12 cellular contexts compared by ENCODE assay signal in the genomic region with DNA sequence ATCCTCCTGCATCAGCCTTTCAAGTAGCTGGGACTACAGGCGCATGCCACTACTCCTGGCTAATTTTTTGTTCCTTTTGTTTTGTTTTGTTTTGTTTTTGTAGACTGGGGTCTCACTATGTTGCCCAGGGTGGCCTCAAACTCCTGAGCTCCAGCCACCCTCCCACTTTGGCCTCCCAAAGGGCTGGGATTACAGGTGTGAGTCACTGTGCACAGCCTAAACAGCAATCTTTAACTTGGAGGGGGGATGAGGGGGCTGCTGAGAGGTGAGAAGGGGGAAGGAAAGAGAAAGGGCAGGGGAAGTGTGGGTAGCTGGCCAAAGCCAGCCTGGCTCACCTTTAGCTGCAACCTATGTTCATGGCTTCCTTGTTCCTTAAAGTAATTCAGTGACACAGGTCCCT.
"Had no signal": no experiment of that assay in that cellular context is flagged by ENCODE, and none has a peak within 500 bp of the region (broad histone marks: within the 10 kb centered on the region; RNA-seq: fewer than 3 reads in every experiment).

No MANE protein-coding gene starts in this region.

- DNase-seq: activated effector memory CD4-positive, alpha-beta T cell treated with anti-CD3 and anti-CD28 coated beads, Interleukin-2, amount 50 U/mL, for 16 hours; cortex of kidney; effector CD8-positive, alpha-beta T cell; kidney; left ventricle myocardium superior; mesendoderm; stimulated activated CD4-positive, alpha-beta T cell treated with anti-CD3 and anti-CD28 coated beads, Interleukin-4, amount 100 ng/mL, for 4 hours; T1000 had no signal

- ATAC-seq: gastroesophageal sphincter, left ventricle myocardium superior had no signal

- H3K9me3 ChIP-seq: gastroesophageal sphincter, neutrophil, SJSA1, tibial nerve had no signal
